Comparison of ENCODE assay signal across 1 cellular context in genomic region chr17:65099475-65099874, GRCh38.
TF ChIP-seq lines count a peak whose summit lies in the region.

No MANE protein-coding gene starts in this region.

TF ChIP-seq in HCT116, 20 proteins besides CTCF, POLR2A, EP300 and RAD21 (continued from another document):
- no peak for TF ChIP-seq REST (IDR thresholded peaks at IDR 0.05; ENCODE audit: low read depth)
- TF ChIP-seq EZH2phosphoT487 (IDR thresholded peaks at IDR 0.05; ENCODE audit: borderline replicate concordance): no peak
- TF ChIP-seq POLR2AphosphoS5 (IDR thresholded peaks at IDR 0.05; ENCODE audit: low read depth, low read length): no peak
- TF ChIP-seq ZBTB33 (IDR thresholded peaks at IDR 0.05; ENCODE audit: extremely low read depth, insufficient replicate concordance, low read length): no peak
- TF ChIP-seq SP1 (IDR thresholded peaks at IDR 0.05; ENCODE audit: low read depth): no peak
- TF ChIP-seq ZNF274 (IDR thresholded peaks at IDR 0.05; ENCODE audit: low read depth, low read length): no peak
- TF ChIP-seq YY1 (IDR thresholded peaks at IDR 0.05; ENCODE audit: extremely low read depth, insufficient replicate concordance, low read depth, low read length): no peak
- TF ChIP-seq ELF1 (IDR thresholded peaks at IDR 0.05; ENCODE audit: borderline replicate concordance, low read depth): no peak
- no peak for TF ChIP-seq EZH2 (IDR thresholded peaks at IDR 0.05)
- TF ChIP-seq JUND (IDR thresholded peaks at IDR 0.05): no peak
